Comparison of ENCODE assay signal across 25 cellular contexts in genomic region chr2:123747316-123747715, GRCh38.
"Had no signal": no experiment of that assay in that cellular context is flagged by ENCODE, and none has a peak within 500 bp of the region (broad histone marks: within the 10 kb centered on the region; RNA-seq: fewer than 3 reads in every experiment).

No MANE protein-coding gene starts in this region.

- H3K36me3 ChIP-seq: ascending aorta, breast epithelium, esophagus squamous epithelium, gastroesophageal sphincter had no signal

- DNase-seq: activated CD4-positive, alpha-beta memory T cell treated with anti-CD3 and anti-CD28 coated beads for 36 hours; activated CD4-positive, alpha-beta T cell treated with anti-CD3 and anti-CD28 coated beads for 36 hours; activated CD4-positive, alpha-beta T cell treated with anti-CD3 and anti-CD28 coated beads, Interleukin-2, amount 10 ng/mL, durations not matched to agents 24 days and 14 days; activated CD4-positive, CD25-positive, alpha-beta regulatory T cell; activated CD4-positive, CD25-positive, alpha-beta regulatory T cell treated with anti-CD3 and anti-CD28 coated beads, Interleukin-2, amount 50 U/mL, for 72 hours; activated CD8-positive, alpha-beta memory T cell treated with anti-CD3 and anti-CD28 coated beads, Interleukin-2, amount 10 ng/mL, durations not matched to agents 7 days and 5 days; activated CD8-positive, alpha-beta memory T cell treated with anti-CD3 and anti-CD28 coated beads, Interleukin-2, amount 50 U/mL, for 4 hours; activated CD8-positive, alpha-beta T cell treated with anti-CD3 and anti-CD28 coated beads, Interleukin-2, amount 10 ng/mL, durations not matched to agents 7 days and 5 days; activated effector memory CD4-positive, alpha-beta T cell treated with anti-CD3 and anti-CD28 coated beads, Interleukin-2, amount 50 U/mL, for 16 hours; activated naive CD4-positive, alpha-beta T cell treated with anti-CD3 and anti-CD28 coated beads for 36 hours; activated naive CD8-positive, alpha-beta T cell treated with anti-CD3 and anti-CD28 coated beads, Interleukin-2, amount 10 ng/mL, durations not matched to agents 7 days and 5 days; activated T-cell treated with anti-CD3 and anti-CD28 coated beads, Interleukin-2, amount 50 U/mL, for 1 hour; activated T-cell treated with anti-CD3 and anti-CD28 coated beads, Interleukin-2, amount 50 U/mL, for 48 hours; dorsolateral prefrontal cortex; effector memory CD4-positive, alpha-beta T cell; endodermal cell; erythroblast; esophagus squamous epithelium; foreskin melanocyte; T-helper 1 cell; T-helper 17 cell had no signal

- H3K4me3 ChIP-seq: ascending aorta, breast epithelium, coronary artery, dorsolateral prefrontal cortex, esophagus squamous epithelium, gastroesophageal sphincter had no signal

- H3K4me1 ChIP-seq: ascending aorta, breast epithelium, esophagus squamous epithelium, gastroesophageal sphincter had no signal

- H3K9me3 ChIP-seq: ascending aorta, breast epithelium, esophagus squamous epithelium, gastroesophageal sphincter had no signal

- H3K27me3 ChIP-seq: ascending aorta, breast epithelium, esophagus squamous epithelium, gastroesophageal sphincter had no signal

- H3K27ac ChIP-seq: ascending aorta, breast epithelium, coronary artery, dorsolateral prefrontal cortex, esophagus squamous epithelium, gastroesophageal sphincter had no signal
